In genomic region chr13:95296326-95296939, GRCh38 we compare ENCODE assay signal across 8 cellular contexts. TPM values are rescaled to one million over a fixed set of nuclear protein-coding genes. Genes with fewer than 3 reads are reported as not detected.
DNase-seq lines count a peak whose midpoint lies in the region; ATAC-seq, FAIRE-seq and TF ChIP-seq lines count a peak whose summit lies in the region.

No MANE protein-coding gene starts in this region.

- no peak overlapping the region for H3K4me3 ChIP-seq in hepatocyte
- no peak overlapping the region for H3K4me3 ChIP-seq in upper lobe of right lung

- WGBS in hepatocyte (ENCODE audit: low lambda C conversion rate, missing lambda C conversion rate) = 44% methylated on average over 4 of the region's 4 CpGs

- no peaks in the 10 kb centered on the region for H3K9me3 ChIP-seq in hepatocyte (ENCODE audit: low read depth)
- no peaks in the 10 kb centered on the region for H3K9me3 ChIP-seq in upper lobe of right lung

- H2AFZ ChIP-seq in hepatocyte = no peak overlapping the region

- intact Hi-C loops in upper lobe of right lung (cut with DNase I) = no loop called here

- H3K79me2 ChIP-seq in hepatocyte = peaks cover 64% of the 10 kb centered on the region

- H4K20me1 ChIP-seq in hepatocyte (ENCODE audit: insufficient read depth, poor library complexity, severe bottlenecking) = no peaks in the 10 kb centered on the region

- no peak overlapping the region for H3K4me2 ChIP-seq in hepatocyte

- FAIRE-seq in D721Med (lab: Jason Lieb, UNC) = no peak

- H3K9me2 ChIP-seq in hepatocyte (replicated peaks; ENCODE audit: insufficient read depth) = no peaks in the 10 kb centered on the region

- DNase-seq in D721Med (ENCODE audit: insufficient read length, low spot score) = peak; percentile 41
- DNase-seq in HuH-7.5 (ENCODE audit: low spot score) = peak; percentile 31
- peak; percentile 36 to 41 for DNase-seq in activated T-cell treated with anti-CD3 and anti-CD28 coated beads, Interleukin-2, amount 50 U/mL, for 48 hours
- peak; percentile 46 for DNase-seq in hepatocyte (ENCODE audit: low spot score)
- DNase-seq in upper lobe of right lung = peak; percentile 79

- H3K4me1 ChIP-seq in hepatocyte (ENCODE audit: insufficient read depth) (peaks cover 20% of the 10 kb centered on the region), upper lobe of right lung (peaks cover 17% of the 10 kb centered on the region)

- peak; percentile 57 for ATAC-seq in upper lobe of right lung
- no peak for ATAC-seq in HG03039 (IDR thresholded peaks at IDR 0.05; ENCODE audit: unreplicated experiment)
- ATAC-seq in GM18867 (IDR thresholded peaks at IDR 0.05; ENCODE audit: unreplicated experiment) = no peak
- ATAC-seq in GM19328 (IDR thresholded peaks at IDR 0.05; ENCODE audit: unreplicated experiment) = no peak

- H3K36me3 ChIP-seq in hepatocyte (replicated peaks; ENCODE audit: insufficient read depth, low read depth) (no peaks in the 10 kb centered on the region), upper lobe of right lung (no peaks in the 10 kb centered on the region)

- TF ChIP-seq CTCF in D721Med (IDR thresholded peaks at IDR 0.05; ENCODE audit: insufficient read depth, missing control alignments) (peak; percentile 62), hepatocyte (IDR thresholded peaks at IDR 0.05; ENCODE audit: poor library complexity) (peak; percentile 46), upper lobe of right lung (IDR thresholded peaks at IDR 0.05) (peak; percentile 64)

- H3K27me3 ChIP-seq in hepatocyte = no peaks in the 10 kb centered on the region
- no peaks in the 10 kb centered on the region for H3K27me3 ChIP-seq in upper lobe of right lung

- H3K27ac ChIP-seq in hepatocyte (peak overlapping the region; percentile 85), upper lobe of right lung (peak overlapping the region; percentile 9)

RNA-seq across cellular contexts. Expression of gene ABCC4, which starts 4.8 kb away (rescaled TPM):
- total RNA-seq in hepatocyte (23.3 and 25.3 TPM in 2 replicates), upper lobe of right lung (28.1 TPM)
- 9.6 and 9.8 TPM in 2 replicates for polyA plus RNA-seq in hepatocyte
